ENCODE assay signal across 20 cellular contexts in the genomic region with DNA sequence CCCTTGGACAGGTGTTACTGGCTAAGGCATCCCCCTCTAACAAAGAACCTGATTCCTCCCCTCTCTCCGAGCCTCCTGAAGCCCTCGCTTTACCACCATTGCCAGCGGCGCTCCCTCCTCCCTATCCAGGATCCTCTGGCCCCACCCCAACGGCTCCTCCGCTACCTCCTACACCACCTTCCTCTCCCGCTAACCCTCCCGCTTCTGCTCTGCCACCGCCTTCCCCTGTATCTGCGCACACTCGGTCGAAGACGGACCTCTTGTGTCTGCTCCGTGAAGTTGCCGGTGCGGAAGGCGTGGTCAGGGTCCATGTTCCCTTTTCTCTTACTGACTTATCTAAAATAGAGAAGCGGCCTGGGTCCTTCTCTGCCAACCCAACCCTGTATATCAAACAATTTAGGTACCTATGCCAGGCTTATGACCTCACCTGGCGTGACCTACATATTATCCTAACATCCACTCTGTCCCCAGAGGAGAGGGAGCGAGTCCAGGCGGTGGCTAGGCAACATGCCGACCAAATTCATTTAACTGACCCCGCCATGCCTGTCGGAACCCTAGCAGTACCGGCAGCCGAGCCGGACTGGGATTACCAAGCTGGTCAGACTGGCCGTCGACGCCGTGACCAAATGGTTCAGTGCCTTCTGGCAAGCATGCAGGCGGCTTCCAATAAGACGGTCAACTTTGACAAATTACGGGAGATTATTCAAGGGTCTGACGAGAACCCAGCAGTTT.
DNase-seq lines count a peak whose midpoint lies in the region; ATAC-seq and TF ChIP-seq lines count a peak whose summit lies in the region.
"Had no signal": no experiment of that assay in that cellular context is flagged by ENCODE, and none has a peak within 500 bp of the region (broad histone marks: within the 10 kb centered on the region; RNA-seq: fewer than 3 reads in every experiment).

No MANE protein-coding gene starts in this region.

- POLR2A ChIA-PET in SK-N-SH (lab: Yijun Ruan, JAX) = no interaction called here

- ATAC-seq in SK-N-SH treated with all-trans-retinoic acid at 6 μM for 48 hours (no peak), omental fat pad (ENCODE audit: low FRiP score) (peak; percentile 41)
- ATAC-seq: A549; CD8-positive, alpha-beta T cell; GM23338; HCT116 had no signal

- no peak overlapping the region for H3K4me3 ChIP-seq in SK-N-SH (ENCODE audit: low read depth in 2 of 2, low read length in 1 of 2)
- H3K4me3 ChIP-seq: A549, GM23338 had no signal

- H3K9ac ChIP-seq in SK-N-SH = no peak overlapping the region

- H3K9me3 ChIP-seq in SK-N-SH = no peaks in the 10 kb centered on the region
- H3K9me3 ChIP-seq: A549 had no signal

- no peaks in the 10 kb centered on the region for H3K9me2 ChIP-seq in SK-N-SH

- H3K9me3 Mint-ChIP-seq in chondrocyte (ENCODE audit: low read depth) (peaks cover 24% of the 10 kb centered on the region), CD14-positive monocyte (peaks cover 37 to 59% (median 50%) of the 10 kb centered on the region in 7 donors)
- peaks cover 24% of the 10 kb centered on the region for H3K9me3 Mint-ChIP-seq in T-helper 2 cell treated with Interferon-gamma antibody and Interleukin-4, amounts not matched to agents 5 μg/mL and 100 μg/mL, for 36 hours

- DNase-seq in SK-N-SH (peak; percentile 5), Daoy (ENCODE audit: low read depth) (peak; percentile 70), chondrocyte (ENCODE audit: low spot score) (peak; percentile 87), omental fat pad (ENCODE audit: low spot score) (no peak), CD14-positive monocyte (ENCODE audit: low spot score) (no peak), KBM-7 (no peak)
- DNase-seq in T-helper 2 cell treated with Interferon-gamma antibody and Interleukin-4, amounts not matched to agents 5 μg/mL and 100 μg/mL, for 36 hours (ENCODE audit: low spot score) = no peak
- DNase-seq: AML-193; Calu3; CD8-positive, alpha-beta T cell; DMS79 treated with DMSO at 0.1 percent for 48 hours; EL; HFFc6 had no signal

- no peak overlapping the region for H2AFZ ChIP-seq in SK-N-SH (ENCODE audit: low read depth)
- H2AFZ ChIP-seq: GM23338 had no signal

- in situ Hi-C loops in KBM-7 (cut with MboI; ENCODE audit: low pct_unique_long_range_greater_than_20kb, low sequenced_read_pairs) = no loop called here

- H3K4me1 ChIP-seq in SK-N-SH (ENCODE audit: control insufficient read depth in 1 of 2, insufficient read depth in 2 of 2, low read depth in 1 of 2, low read length in 1 of 2) = no peaks in the 10 kb centered on the region
- H3K4me1 ChIP-seq: A549 had no signal

- no peaks in the 10 kb centered on the region for H3K36me3 ChIP-seq in SK-N-SH (replicated peaks in 1 of 2; ENCODE audit: control insufficient read depth in 1 of 2, insufficient read depth in 2 of 2, low read length in 1 of 2)

- no peaks in the 10 kb centered on the region for H3F3A ChIP-seq in SK-N-SH (replicated peaks; ENCODE audit: insufficient read depth)

- no peaks in the 10 kb centered on the region for H4K20me1 ChIP-seq in SK-N-SH (ENCODE audit: insufficient read depth)

- H3K4me3 Mint-ChIP-seq in chondrocyte (ENCODE audit: unreplicated experiment) (no peak overlapping the region), CD14-positive monocyte (no peak overlapping the region)
- H3K4me3 Mint-ChIP-seq in T-helper 2 cell treated with Interferon-gamma antibody and Interleukin-4, amounts not matched to agents 5 μg/mL and 100 μg/mL, for 36 hours = no peak overlapping the region
- H3K4me3 Mint-ChIP-seq: CD8-positive, alpha-beta T cell; GM23338; HFFc6 had no signal

- H3K27ac Mint-ChIP-seq in chondrocyte (ENCODE audit: unreplicated experiment) (no peak overlapping the region), CD14-positive monocyte (no peak overlapping the region)
- H3K27ac Mint-ChIP-seq in T-helper 2 cell treated with Interferon-gamma antibody and Interleukin-4, amounts not matched to agents 5 μg/mL and 100 μg/mL, for 36 hours = no peak overlapping the region
- H3K27ac Mint-ChIP-seq: CD8-positive, alpha-beta T cell; GM23338; HFFc6 had no signal

- TF ChIP-seq RAD21 in SK-N-SH (IDR thresholded peaks at IDR 0.05; ENCODE audit: low read length) = no peak

- H3K4me1 Mint-ChIP-seq in chondrocyte (ENCODE audit: low read depth) = no peaks in the 10 kb centered on the region
- H3K4me1 Mint-ChIP-seq in T-helper 2 cell treated with Interferon-gamma antibody and Interleukin-4, amounts not matched to agents 5 μg/mL and 100 μg/mL, for 36 hours (ENCODE audit: low read depth) = no peaks in the 10 kb centered on the region
- H3K4me1 Mint-ChIP-seq in CD14-positive monocyte = no peaks in the 10 kb centered on the region

- no peaks in the 10 kb centered on the region for H3K27me3 Mint-ChIP-seq in chondrocyte (ENCODE audit: low read depth)
- no peaks in the 10 kb centered on the region for H3K27me3 Mint-ChIP-seq in T-helper 2 cell treated with Interferon-gamma antibody and Interleukin-4, amounts not matched to agents 5 μg/mL and 100 μg/mL, for 36 hours (ENCODE audit: low read depth)
- H3K27me3 Mint-ChIP-seq in CD14-positive monocyte (ENCODE audit: low read depth in 3 of 3) = peaks cover 0 to 2% (median 2%) of the 10 kb centered on the region in 3 donors

- H3K27me3 ChIP-seq in SK-N-SH (ENCODE audit: insufficient read depth) = no peaks in the 10 kb centered on the region

- no peak overlapping the region for H3K4me2 ChIP-seq in SK-N-SH
- H3K4me2 ChIP-seq: A549, GM23338 had no signal

- 83% methylated on average over 29 of the region's 35 CpGs for WGBS in SK-N-SH (ENCODE audit: low lambda C conversion rate)

- intact Hi-C loops in CD14-positive monocyte (cut with micrococcal nuclease) = no loop called here

- no peak overlapping the region for H3K27ac ChIP-seq in SK-N-SH (ENCODE audit: low read depth in 2 of 2, low read length in 1 of 2)
- H3K27ac ChIP-seq: 22Rv1, A549, C4-2B, HL-60 had no signal

- CTCF ChIA-PET in SK-N-SH (lab: Yijun Ruan, JAX) = no interaction called here

- TF ChIP-seq EP300 in SK-N-SH (IDR thresholded peaks at IDR 0.05; ENCODE audit: borderline replicate concordance in 1 of 2, low read depth in 1 of 2, low read length in 1 of 2) = no peak

- TF ChIP-seq CTCF in SK-N-SH (IDR thresholded peaks at IDR 0.05) = no peak
- no peak for TF ChIP-seq CTCF in chondrocyte (IDR thresholded peaks at IDR 0.05)
- no peak for TF ChIP-seq CTCF in omental fat pad (IDR thresholded peaks at IDR 0.05)
- no peak for TF ChIP-seq CTCF in CD14-positive monocyte (IDR thresholded peaks at IDR 0.05)

- peaks cover 2% of the 10 kb centered on the region for H3K36me3 Mint-ChIP-seq in chondrocyte (ENCODE audit: low read depth)
- no peaks in the 10 kb centered on the region for H3K36me3 Mint-ChIP-seq in T-helper 2 cell treated with Interferon-gamma antibody and Interleukin-4, amounts not matched to agents 5 μg/mL and 100 μg/mL, for 36 hours (ENCODE audit: low read depth)
- no peaks in the 10 kb centered on the region for H3K36me3 Mint-ChIP-seq in CD14-positive monocyte
- H3K36me3 Mint-ChIP-seq: CD8-positive, alpha-beta T cell had no signal

- no peaks in the 10 kb centered on the region for H3K79me2 ChIP-seq in SK-N-SH (ENCODE audit: insufficient read depth)

TF ChIP-seq in SK-N-SH, 30 proteins besides CTCF, POLR2A, EP300 and RAD21 (continues in another document):
- TF ChIP-seq TCF12 (IDR thresholded peaks at IDR 0.05) (no peak), JUND (IDR thresholded peaks at IDR 0.05) (no peak), MEF2A (IDR thresholded peaks at IDR 0.05; ENCODE audit: borderline replicate concordance, low read depth) (no peak)
- TF ChIP-seq, protein P1, sequence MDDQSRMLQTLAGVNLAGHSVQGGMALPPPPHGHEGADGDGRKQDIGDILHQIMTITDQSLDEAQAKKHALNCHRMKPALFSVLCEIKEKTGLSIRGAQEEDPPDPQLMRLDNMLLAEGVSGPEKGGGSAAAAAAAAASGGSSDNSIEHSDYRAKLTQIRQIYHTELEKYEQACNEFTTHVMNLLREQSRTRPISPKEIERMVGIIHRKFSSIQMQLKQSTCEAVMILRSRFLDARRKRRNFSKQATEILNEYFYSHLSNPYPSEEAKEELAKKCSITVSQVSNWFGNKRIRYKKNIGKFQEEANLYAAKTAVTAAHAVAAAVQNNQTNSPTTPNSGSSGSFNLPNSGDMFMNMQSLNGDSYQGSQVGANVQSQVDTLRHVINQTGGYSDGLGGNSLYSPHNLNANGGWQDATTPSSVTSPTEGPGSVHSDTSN (IDR thresholded peaks at IDR 0.05) = no peak
- TF ChIP-seq, protein P2, sequence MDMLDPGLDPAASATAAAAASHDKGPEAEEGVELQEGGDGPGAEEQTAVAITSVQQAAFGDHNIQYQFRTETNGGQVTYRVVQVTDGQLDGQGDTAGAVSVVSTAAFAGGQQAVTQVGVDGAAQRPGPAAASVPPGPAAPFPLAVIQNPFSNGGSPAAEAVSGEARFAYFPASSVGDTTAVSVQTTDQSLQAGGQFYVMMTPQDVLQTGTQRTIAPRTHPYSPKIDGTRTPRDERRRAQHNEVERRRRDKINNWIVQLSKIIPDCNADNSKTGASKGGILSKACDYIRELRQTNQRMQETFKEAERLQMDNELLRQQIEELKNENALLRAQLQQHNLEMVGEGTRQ (IDR thresholded peaks at IDR 0.05; ENCODE audit: borderline replicate concordance, low read depth, low read length) = no peak

TF ChIP-seq in SK-N-SH treated with all-trans-retinoic acid at 6 μM for 48 hours, 23 proteins besides CTCF, POLR2A, EP300 and RAD21 (continues in another document):
- TF ChIP-seq ZFP3 (CRISPR knock-in tag; IDR thresholded peaks at IDR 0.05) (no peak), TCF4 (CRISPR knock-in tag; IDR thresholded peaks at IDR 0.05; ENCODE audit: borderline replicate concordance) (no peak), GLIS3 (CRISPR knock-in tag; IDR thresholded peaks at IDR 0.05) (no peak), SNAI2 (CRISPR knock-in tag; IDR thresholded peaks at IDR 0.05) (no peak), ISL1 (CRISPR knock-in tag; IDR thresholded peaks at IDR 0.05) (no peak), ZNF565 (CRISPR knock-in tag; conservative IDR thresholded peaks at IDR 0.05; ENCODE audit: low read depth) (no peak)
- TF ChIP-seq, protein P3, sequence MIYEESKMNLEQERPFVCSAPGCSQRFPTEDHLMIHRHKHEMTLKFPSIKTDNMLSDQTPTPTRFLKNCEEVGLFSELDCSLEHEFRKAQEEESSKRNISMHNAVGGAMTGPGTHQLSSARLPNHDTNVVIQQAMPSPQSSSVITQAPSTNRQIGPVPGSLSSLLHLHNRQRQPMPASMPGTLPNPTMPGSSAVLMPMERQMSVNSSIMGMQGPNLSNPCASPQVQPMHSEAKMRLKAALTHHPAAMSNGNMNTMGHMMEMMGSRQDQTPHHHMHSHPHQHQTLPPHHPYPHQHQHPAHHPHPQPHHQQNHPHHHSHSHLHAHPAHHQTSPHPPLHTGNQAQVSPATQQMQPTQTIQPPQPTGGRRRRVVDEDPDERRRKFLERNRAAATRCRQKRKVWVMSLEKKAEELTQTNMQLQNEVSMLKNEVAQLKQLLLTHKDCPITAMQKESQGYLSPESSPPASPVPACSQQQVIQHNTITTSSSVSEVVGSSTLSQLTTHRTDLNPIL (CRISPR knock-in tag; IDR thresholded peaks at IDR 0.05; ENCODE audit: low read depth) = no peak

Comparison
In these comparisons a context has a peak if more than half of its experiments do, and no peak if none do; other contexts are left out.
1. DNase-seq: peak in SK-N-SH (single experiment), Daoy (single experiment) and chondrocyte (single experiment); none in omental fat pad (single experiment), T-helper 2 cell treated with Interferon-gamma antibody and Interleukin-4, amounts not matched to agents 5 μg/mL and 100 μg/mL, for 36 hours (single experiment), CD14-positive monocyte (single experiment) and KBM-7 (single experiment).